10 cellular contexts compared by ENCODE assay signal in genomic region chr1:184649500-184649899, GRCh38.
A peak's percentile ranks its signal among the peaks of the same experiment; 100 is the strongest.
DNase-seq lines count a peak whose midpoint lies in the region; ATAC-seq and TF ChIP-seq lines count a peak whose summit lies in the region.
"Had no signal": no experiment of that assay in that cellular context is flagged by ENCODE, and none has a peak within 500 bp of the region (broad histone marks: within the 10 kb centered on the region; RNA-seq: fewer than 3 reads in every experiment).

No MANE protein-coding gene starts in this region.

- DNase-seq in adipocyte (ENCODE audit: low read depth) (no peak), tibial artery (no peak), NCI-H510A treated with DMSO at 0.1 percent for 48 hours (lab: John Stamatoyannopoulos, UW) (no peak), NCI-H748 (lab: John Stamatoyannopoulos, UW; ENCODE audit: unreplicated experiment) (no peak)
- DNase-seq in activated CD4-positive, alpha-beta T cell treated with anti-CD3 and anti-CD28 coated beads, Interleukin-2, amount 10 ng/mL, durations not matched to agents 24 days and 14 days, result no peak
- DNase-seq: effector memory CD4-positive, alpha-beta T cell; mucosa of descending colon; NCI-H524 had no signal

- H3K36me3 Mint-ChIP-seq in activated CD4-positive, alpha-beta T cell treated with anti-CD3 and anti-CD28 coated beads, Interleukin-2, amount 10 ng/mL, durations not matched to agents 24 days and 14 days (ENCODE audit: low read depth), result no peaks in the 10 kb centered on the region

- H3K4me3 ChIP-seq in adipocyte (ENCODE audit: low read length) (peak overlapping the region; percentile 58), tibial artery (peak overlapping the region in 1 of 2 donors; percentile 13)
- H3K4me3 ChIP-seq: mucosa of descending colon had no signal

- H3K9me3 Mint-ChIP-seq in activated CD4-positive, alpha-beta T cell treated with anti-CD3 and anti-CD28 coated beads, Interleukin-2, amount 10 ng/mL, durations not matched to agents 24 days and 14 days, result peaks cover 3% of the 10 kb centered on the region

- H3K4me3 Mint-ChIP-seq in activated CD4-positive, alpha-beta T cell treated with anti-CD3 and anti-CD28 coated beads, Interleukin-2, amount 10 ng/mL, durations not matched to agents 24 days and 14 days, result no peak overlapping the region

- H3K27me3 Mint-ChIP-seq in activated CD4-positive, alpha-beta T cell treated with anti-CD3 and anti-CD28 coated beads, Interleukin-2, amount 10 ng/mL, durations not matched to agents 24 days and 14 days, result no peaks in the 10 kb centered on the region

- H3K36me3 ChIP-seq in adipocyte (ENCODE audit: control insufficient read depth, insufficient read depth, low read length, severe bottlenecking) (no peaks in the 10 kb centered on the region), tibial artery (no peaks in the 10 kb centered on the region)

- intact Hi-C loops in tibial artery (cut with DNase I; ENCODE audit: low total_unique reads), result no loop called here
- intact Hi-C loops in activated CD4-positive, alpha-beta T cell treated with anti-CD3 and anti-CD28 coated beads, Interleukin-2, amount 10 ng/mL, durations not matched to agents 24 days and 14 days (cut with micrococcal nuclease), result no loop called here

- peaks cover 32% of the 10 kb centered on the region for H3K4me1 ChIP-seq in adipocyte (ENCODE audit: control insufficient read depth, insufficient read depth, low read length)
- H3K4me1 ChIP-seq in tibial artery, result peaks cover 6 to 42% (median 33%) of the 10 kb centered on the region in 4 donors

- H3K27me3 ChIP-seq in adipocyte (replicated peaks; ENCODE audit: control insufficient read depth, insufficient read depth, low read length) (no peaks in the 10 kb centered on the region), tibial artery (no peaks in the 10 kb centered on the region)

- H3K4me1 Mint-ChIP-seq in activated CD4-positive, alpha-beta T cell treated with anti-CD3 and anti-CD28 coated beads, Interleukin-2, amount 10 ng/mL, durations not matched to agents 24 days and 14 days, result no peaks in the 10 kb centered on the region

- H3K27ac Mint-ChIP-seq in activated CD4-positive, alpha-beta T cell treated with anti-CD3 and anti-CD28 coated beads, Interleukin-2, amount 10 ng/mL, durations not matched to agents 24 days and 14 days, result no peak overlapping the region

- peak; percentile 94 for ATAC-seq in GM19035 (IDR thresholded peaks at IDR 0.05; ENCODE audit: unreplicated experiment)
- ATAC-seq in HG03025 (IDR thresholded peaks at IDR 0.05; ENCODE audit: low FRiP score, unreplicated experiment), result peak; percentile 90
- ATAC-seq: mucosa of descending colon had no signal

- peak overlapping the region; percentile 33 for H3K9ac ChIP-seq in adipocyte (ENCODE audit: low read length)

- TF ChIP-seq CTCF in tibial artery (IDR thresholded peaks at IDR 0.05), result no peak

- H3K9me3 ChIP-seq in adipocyte (ENCODE audit: control insufficient read depth, low read length) (peaks cover 6% of the 10 kb centered on the region), tibial artery (no peaks in the 10 kb centered on the region)
- H3K9me3 ChIP-seq: mucosa of descending colon had no signal

- peak overlapping the region; percentile 64 to 73 for H3K27ac ChIP-seq in tibial artery
